Comparison of ENCODE assay signal across 18 cellular contexts in genomic region chr22:47282366-47282765, GRCh38.
"Had no signal": no experiment of that assay in that cellular context is flagged by ENCODE, and none has a peak within 500 bp of the region (broad histone marks: within the 10 kb centered on the region; RNA-seq: fewer than 3 reads in every experiment).

No MANE protein-coding gene starts in this region.

- H3K9me3 ChIP-seq: SK-N-SH had no signal

- DNase-seq: KBM-7, MV-4-11, NCI-H1048, NCI-H1105, NCI-H1417, NCI-H1436 treated with DMSO at 0.1 percent for 48 hours, NCI-H1694, NCI-H187 treated with DMSO at 0.1 percent for 48 hours, NCI-H2029 treated with DMSO at 0.1 percent for 48 hours, NCI-H2171 treated with DMSO at 0.1 percent for 48 hours, NCI-H345, NCI-H446 treated with DMSO at 0.1 percent for 48 hours, NCI-H510A treated with DMSO at 0.1 percent for 48 hours, NCI-H526 treated with DMSO at 0.1 percent for 48 hours, NCI-H748 treated with DMSO at 0.1 percent for 48 hours, RPMI8226, SHP77, SK-N-SH had no signal
